Comparison of ENCODE assay signal across 29 cellular contexts in the genomic region with DNA sequence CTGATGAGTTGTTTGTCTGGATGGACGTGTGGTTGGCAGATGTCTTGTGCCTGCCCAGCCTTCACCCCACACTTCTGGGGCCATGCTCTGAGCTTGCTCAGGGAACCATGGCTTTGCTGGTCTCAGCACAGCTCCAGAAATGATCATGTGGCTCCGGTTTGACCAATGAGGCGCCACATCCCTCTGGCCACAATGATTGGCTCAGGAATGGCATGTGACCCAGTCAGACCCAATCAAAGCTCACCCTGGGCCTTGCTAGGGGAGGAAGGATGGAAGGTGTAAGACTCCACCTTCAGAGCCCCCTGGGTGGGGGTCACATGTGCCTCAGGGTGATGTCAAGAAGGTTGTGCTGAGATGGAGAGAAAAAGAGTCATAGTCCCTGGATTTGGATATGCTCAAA.
"Had no signal": no experiment of that assay in that cellular context is flagged by ENCODE, and none has a peak within 500 bp of the region (broad histone marks: within the 10 kb centered on the region; RNA-seq: fewer than 3 reads in every experiment).

No MANE protein-coding gene starts in this region.

- DNase-seq: activated CD4-positive, alpha-beta memory T cell treated with anti-CD3 and anti-CD28 coated beads for 36 hours; activated CD4-positive, alpha-beta T cell treated with anti-CD3 and anti-CD28 coated beads, Interleukin-2, amount 10 ng/mL, durations not matched to agents 24 days and 14 days; activated CD4-positive, CD25-positive, alpha-beta regulatory T cell treated with anti-CD3 and anti-CD28 coated beads, Interleukin-2, amount 50 U/mL, for 72 hours; activated CD8-positive, alpha-beta memory T cell treated with anti-CD3 and anti-CD28 coated beads, Interleukin-2, amount 50 U/mL, for 48 hours; activated gamma-delta T cell; activated naive CD4-positive, alpha-beta T cell treated with anti-CD3 and anti-CD28 coated beads, Interleukin-2, amount 10 ng/mL, durations not matched to agents 7 days and 5 days; activated naive CD8-positive, alpha-beta T cell treated with anti-CD3 and anti-CD28 coated beads, Interleukin-2, amount 10 ng/mL, durations not matched to agents 7 days and 5 days; activated T-cell treated with anti-CD3 and anti-CD28 coated beads, Interleukin-2, amount 50 U/mL, for 24 hours; central memory CD4-positive, alpha-beta T cell; endodermal cell; heart left ventricle; hypothalamus; immature natural killer cell; midbrain; natural killer cell; right lobe of liver; stimulated activated CD4-positive, alpha-beta T cell treated with anti-CD3 and anti-CD28 coated beads, Interleukin-12 subunit alpha, Interleukin-12 subunit beta, amount 100 ng/mL, for 4 hours; stimulated activated CD4-positive, alpha-beta T cell treated with anti-CD3 and anti-CD28 coated beads, Interleukin-4, amount 100 ng/mL, for 1 hour; stimulated activated naive CD8-positive, alpha-beta T cell treated with anti-CD3 and anti-CD28 coated beads, Interleukin-15, Interleukin-2, amounts not matched to agents 100 U/mL and 50 U/mL, for 24 hours; T1000; upper lobe of left lung; WERI-Rb-1 had no signal

- H3K9ac ChIP-seq: neural progenitor cell had no signal

- H3K36me3 Mint-ChIP-seq: activated CD4-positive, alpha-beta memory T cell treated with anti-CD3 and anti-CD28 coated beads for 36 hours; activated naive CD4-positive, alpha-beta T cell treated with anti-CD3 and anti-CD28 coated beads, Interleukin-2, amount 10 ng/mL, durations not matched to agents 7 days and 5 days; activated naive CD8-positive, alpha-beta T cell treated with anti-CD3 and anti-CD28 coated beads, Interleukin-2, amount 10 ng/mL, durations not matched to agents 7 days and 5 days; brain; immature natural killer cell; natural killer cell; neural progenitor cell had no signal

- H2AFZ ChIP-seq: neural progenitor cell had no signal

- H3K4me3 Mint-ChIP-seq: activated CD4-positive, alpha-beta memory T cell treated with anti-CD3 and anti-CD28 coated beads for 36 hours; activated CD4-positive, alpha-beta T cell treated with anti-CD3 and anti-CD28 coated beads, Interleukin-2, amount 10 ng/mL, durations not matched to agents 24 days and 14 days; activated naive CD4-positive, alpha-beta T cell treated with anti-CD3 and anti-CD28 coated beads, Interleukin-2, amount 10 ng/mL, durations not matched to agents 7 days and 5 days; activated naive CD8-positive, alpha-beta T cell treated with anti-CD3 and anti-CD28 coated beads, Interleukin-2, amount 10 ng/mL, durations not matched to agents 7 days and 5 days; activated T-cell treated with anti-CD3 and anti-CD28 coated beads, Interleukin-2, amount 50 U/mL, for 24 hours; brain; dendritic cell treated with granulocyte-macrophage colony-stimulating factor and Interleukin-4, amounts not matched to agents 40 ng/mL and 50 ng/mL, for 4 days; endodermal cell; immature natural killer cell; natural killer cell; neural progenitor cell had no signal

- H3K36me3 ChIP-seq: ascending aorta, heart left ventricle, neural progenitor cell, right lobe of liver, upper lobe of left lung, vagina, WERI-Rb-1 had no signal

- H3K27ac ChIP-seq: ascending aorta, heart left ventricle, neural progenitor cell, right lobe of liver, upper lobe of left lung, vagina, WERI-Rb-1 had no signal

- H3K4me3 ChIP-seq: ascending aorta, heart left ventricle, neural progenitor cell, right lobe of liver, upper lobe of left lung, vagina had no signal

- H3K4me1 Mint-ChIP-seq: activated CD4-positive, alpha-beta T cell treated with anti-CD3 and anti-CD28 coated beads, Interleukin-2, amount 10 ng/mL, durations not matched to agents 24 days and 14 days; activated naive CD4-positive, alpha-beta T cell treated with anti-CD3 and anti-CD28 coated beads, Interleukin-2, amount 10 ng/mL, durations not matched to agents 7 days and 5 days; activated naive CD8-positive, alpha-beta T cell treated with anti-CD3 and anti-CD28 coated beads, Interleukin-2, amount 10 ng/mL, durations not matched to agents 7 days and 5 days; endodermal cell; immature natural killer cell; natural killer cell; neural progenitor cell had no signal

- H3K9me3 Mint-ChIP-seq: activated CD4-positive, alpha-beta memory T cell treated with anti-CD3 and anti-CD28 coated beads for 36 hours; activated CD4-positive, alpha-beta T cell treated with anti-CD3 and anti-CD28 coated beads, Interleukin-2, amount 10 ng/mL, durations not matched to agents 24 days and 14 days; activated naive CD4-positive, alpha-beta T cell treated with anti-CD3 and anti-CD28 coated beads, Interleukin-2, amount 10 ng/mL, durations not matched to agents 7 days and 5 days; activated naive CD8-positive, alpha-beta T cell treated with anti-CD3 and anti-CD28 coated beads, Interleukin-2, amount 10 ng/mL, durations not matched to agents 7 days and 5 days; activated T-cell treated with anti-CD3 and anti-CD28 coated beads, Interleukin-2, amount 50 U/mL, for 24 hours; dendritic cell treated with granulocyte-macrophage colony-stimulating factor and Interleukin-4, amounts not matched to agents 40 ng/mL and 50 ng/mL, for 4 days; natural killer cell had no signal

- H3K27me3 Mint-ChIP-seq: activated CD4-positive, alpha-beta T cell treated with anti-CD3 and anti-CD28 coated beads, Interleukin-2, amount 10 ng/mL, durations not matched to agents 24 days and 14 days had no signal

- FAIRE-seq: kidney had no signal

- ATAC-seq: esophagus mucosa; heart left ventricle; natural killer cell; right lobe of liver; stimulated activated naive CD8-positive, alpha-beta T cell treated with anti-CD3 and anti-CD28 coated beads, Interleukin-15, Interleukin-2, amounts not matched to agents 100 U/mL and 50 U/mL, for 24 hours had no signal

- H3K4me2 ChIP-seq: neural progenitor cell had no signal

- H3K27me3 ChIP-seq: ascending aorta, neural progenitor cell, right lobe of liver, upper lobe of left lung, vagina had no signal

- H3K4me1 ChIP-seq: ascending aorta, heart left ventricle, neural progenitor cell, right lobe of liver, upper lobe of left lung had no signal

- H3K27ac Mint-ChIP-seq: activated CD4-positive, alpha-beta memory T cell treated with anti-CD3 and anti-CD28 coated beads for 36 hours; activated CD4-positive, alpha-beta T cell treated with anti-CD3 and anti-CD28 coated beads, Interleukin-2, amount 10 ng/mL, durations not matched to agents 24 days and 14 days; activated naive CD4-positive, alpha-beta T cell treated with anti-CD3 and anti-CD28 coated beads, Interleukin-2, amount 10 ng/mL, durations not matched to agents 7 days and 5 days; activated naive CD8-positive, alpha-beta T cell treated with anti-CD3 and anti-CD28 coated beads, Interleukin-2, amount 10 ng/mL, durations not matched to agents 7 days and 5 days; activated T-cell treated with anti-CD3 and anti-CD28 coated beads, Interleukin-2, amount 50 U/mL, for 24 hours; brain; dendritic cell treated with granulocyte-macrophage colony-stimulating factor and Interleukin-4, amounts not matched to agents 40 ng/mL and 50 ng/mL, for 4 days; endodermal cell; immature natural killer cell; natural killer cell; neural progenitor cell had no signal

- H3K9me3 ChIP-seq: ascending aorta, heart left ventricle, right lobe of liver, upper lobe of left lung, vagina had no signal
